ENCODE assay signal across 8 cellular contexts in genomic region chr18:50286391-50287027, GRCh38. TPM values are rescaled to one million over a fixed set of nuclear protein-coding genes. Genes with fewer than 3 reads are reported as not detected.
DNase-seq lines count a peak whose midpoint lies in the region; ATAC-seq and TF ChIP-seq lines count a peak whose summit lies in the region.

No MANE protein-coding gene starts in this region.

- no peak for TF ChIP-seq CTCF in brain microvascular endothelial cell (IDR thresholded peaks at IDR 0.05; ENCODE audit: low read depth, low read length, missing control alignments)
- TF ChIP-seq CTCF in lower lobe of right lung (IDR thresholded peaks at IDR 0.05) = no peak
- TF ChIP-seq CTCF in tibial nerve (IDR thresholded peaks at IDR 0.05) = no peak

- peak; percentile 17 to 19 for DNase-seq in NOMO-1 (lab: John Stamatoyannopoulos, UW; ENCODE audit: unreplicated experiment in 2 of 2)
- DNase-seq in NOMO-1 treated with dmso at 0.1 percent for 144 hours (lab: John Stamatoyannopoulos, UW; ENCODE audit: unreplicated experiment) = no peak
- peak; percentile 10 for DNase-seq in NOMO-1 treated with DMSO at 0.1 percent for 48 hours (lab: John Stamatoyannopoulos, UW; ENCODE audit: unreplicated experiment)
- DNase-seq in brain microvascular endothelial cell = no peak
- no peak for DNase-seq in lower lobe of right lung
- DNase-seq in tibial nerve (ENCODE audit: low spot score in 2 of 2) = peak in 1 of 2 donors; percentile 21
- no peak for DNase-seq in pons (ENCODE audit: low spot score)
- DNase-seq in dedifferentiated amniotic fluid mesenchymal stem cell (ENCODE audit: extremely low spot score) = no peak

- in situ Hi-C loops in brain microvascular endothelial cell (cut with HindIII; ENCODE audit: low pct_ligation_motif_present, low sequenced_read_pairs) = no loop called here

- intact Hi-C loops in lower lobe of right lung (cut with DNase I) = no loop called here

- H3K36me3 ChIP-seq in brain microvascular endothelial cell (replicated peaks) = peaks cover 3% of the 10 kb centered on the region
- peaks cover 41% of the 10 kb centered on the region for H3K36me3 ChIP-seq in lower lobe of right lung
- H3K36me3 ChIP-seq in tibial nerve = peaks cover 0 to 42% (median 0%) of the 10 kb centered on the region in 3 donors

- H3K4me3 ChIP-seq in brain microvascular endothelial cell (ENCODE audit: low read depth, low read length) = peak overlapping the region; percentile 86
- peak overlapping the region; percentile 72 for H3K4me3 ChIP-seq in lower lobe of right lung
- H3K4me3 ChIP-seq in tibial nerve = peak overlapping the region; percentile 63 to 90 (median 78)

- H3K9me3 ChIP-seq in lower lobe of right lung = no peaks in the 10 kb centered on the region
- no peaks in the 10 kb centered on the region for H3K9me3 ChIP-seq in tibial nerve

- H3K27ac ChIP-seq in brain microvascular endothelial cell (no peak overlapping the region), lower lobe of right lung (peak overlapping the region; percentile 85), tibial nerve (peak overlapping the region; percentile 73 to 96 (median 86))

- H3K27me3 ChIP-seq in brain microvascular endothelial cell (replicated peaks) = no peaks in the 10 kb centered on the region
- H3K27me3 ChIP-seq in lower lobe of right lung (ENCODE audit: low read depth) = no peaks in the 10 kb centered on the region
- no peaks in the 10 kb centered on the region for H3K27me3 ChIP-seq in tibial nerve

- H3K4me1 ChIP-seq in lower lobe of right lung (peaks cover 24% of the 10 kb centered on the region), tibial nerve (peaks cover 0 to 27% (median 5%) of the 10 kb centered on the region in 4 donors)

- no peak for TF ChIP-seq EP300 in tibial nerve (IDR thresholded peaks at IDR 0.05)

- no peak for TF ChIP-seq POLR2A in tibial nerve (IDR thresholded peaks at IDR 0.05)

- WGBS in tibial nerve, 2 donors = 16 to 30% methylated on average over 21 to 23 of the region's 23 CpGs

- ATAC-seq in lower lobe of right lung = no peak

RNA-seq across cellular contexts. Expression of gene CXXC1, which starts 1.0 kb away (rescaled TPM):
- total RNA-seq in lower lobe of right lung (60.2 TPM), tibial nerve (100 to 1,000 TPM in 1 of 4 donors, 10 to 100 TPM in 3; 73.9 to 131 (median 81.6) TPM)

RNA-seq across cellular contexts. Expression of gene MBD1, which starts 5.2 kb away (rescaled TPM):
- total RNA-seq in lower lobe of right lung (64.1 TPM), tibial nerve (100 to 1,000 TPM in 1 of 4 donors, 10 to 100 TPM in 3; 69.3 to 103 (median 85.7) TPM)

RNA-seq across cellular contexts. Expression of gene CFAP53, which starts 20.2 kb away (rescaled TPM):
- 3.7 TPM for total RNA-seq in lower lobe of right lung
- total RNA-seq in tibial nerve = 1 to 10 TPM; 1.5 to 1.7 (median 1.6) TPM

Comparison
In these comparisons a context has a peak if more than half of its experiments do, and no peak if none do; other contexts are left out.
1. DNase-seq: peak in NOMO-1 (2 of 2) and NOMO-1 treated with DMSO at 0.1 percent for 48 hours (single experiment); none in NOMO-1 treated with dmso at 0.1 percent for 144 hours (single experiment), brain microvascular endothelial cell (single experiment), lower lobe of right lung (single experiment), pons (single experiment) and dedifferentiated amniotic fluid mesenchymal stem cell (single experiment).
2. Peak in every context shown above with its lines, with median percentiles within 50 percentile points of each other: H3K4me3 ChIP-seq.